Comparison of ENCODE assay signal across 1 cellular context in genomic region chr12:122423258-122424165, GRCh38.
A peak's percentile ranks its signal among the peaks of the same experiment; 100 is the strongest.
TF ChIP-seq lines count a peak whose summit lies in the region.

No MANE protein-coding gene starts in this region.

TF ChIP-seq in GM12878, 131 proteins besides CTCF, POLR2A, EP300 and RAD21 (continued from another document):
- TF ChIP-seq, protein P1, sequence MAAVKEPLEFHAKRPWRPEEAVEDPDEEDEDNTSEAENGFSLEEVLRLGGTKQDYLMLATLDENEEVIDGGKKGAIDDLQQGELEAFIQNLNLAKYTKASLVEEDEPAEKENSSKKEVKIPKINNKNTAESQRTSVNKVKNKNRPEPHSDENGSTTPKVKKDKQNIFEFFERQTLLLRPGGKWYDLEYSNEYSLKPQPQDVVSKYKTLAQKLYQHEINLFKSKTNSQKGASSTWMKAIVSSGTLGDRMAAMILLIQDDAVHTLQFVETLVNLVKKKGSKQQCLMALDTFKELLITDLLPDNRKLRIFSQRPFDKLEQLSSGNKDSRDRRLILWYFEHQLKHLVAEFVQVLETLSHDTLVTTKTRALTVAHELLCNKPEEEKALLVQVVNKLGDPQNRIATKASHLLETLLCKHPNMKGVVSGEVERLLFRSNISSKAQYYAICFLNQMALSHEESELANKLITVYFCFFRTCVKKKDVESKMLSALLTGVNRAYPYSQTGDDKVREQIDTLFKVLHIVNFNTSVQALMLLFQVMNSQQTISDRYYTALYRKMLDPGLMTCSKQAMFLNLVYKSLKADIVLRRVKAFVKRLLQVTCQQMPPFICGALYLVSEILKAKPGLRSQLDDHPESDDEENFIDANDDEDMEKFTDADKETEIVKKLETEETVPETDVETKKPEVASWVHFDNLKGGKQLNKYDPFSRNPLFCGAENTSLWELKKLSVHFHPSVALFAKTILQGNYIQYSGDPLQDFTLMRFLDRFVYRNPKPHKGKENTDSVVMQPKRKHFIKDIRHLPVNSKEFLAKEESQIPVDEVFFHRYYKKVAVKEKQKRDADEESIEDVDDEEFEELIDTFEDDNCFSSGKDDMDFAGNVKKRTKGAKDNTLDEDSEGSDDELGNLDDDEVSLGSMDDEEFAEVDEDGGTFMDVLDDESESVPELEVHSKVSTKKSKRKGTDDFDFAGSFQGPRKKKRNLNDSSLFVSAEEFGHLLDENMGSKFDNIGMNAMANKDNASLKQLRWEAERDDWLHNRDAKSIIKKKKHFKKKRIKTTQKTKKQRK (IDR thresholded peaks at IDR 0.05; ENCODE audit: low read depth, low read length): no peak
- TF ChIP-seq TCF12 (IDR thresholded peaks at IDR 0.05; ENCODE audit: low read depth, low read length) (no peak), PML (IDR thresholded peaks at IDR 0.05; ENCODE audit: low read length) (no peak), NR2F1 (conservative IDR thresholded peaks at IDR 0.05) (peak; percentile 76; the same call in 1 of the 2 replicates), STAT1 (conservative IDR thresholded peaks at IDR 0.05) (no peak), ATF2 (IDR thresholded peaks at IDR 0.05; ENCODE audit: low read length) (no peak), RB1 (IDR thresholded peaks at IDR 0.05; ENCODE audit: borderline replicate concordance) (no peak), SMAD5 (IDR thresholded peaks at IDR 0.05; ENCODE audit: low read depth) (peak; percentile 69; the same call in 1 of the 2 replicates), KLF5 (IDR thresholded peaks at IDR 0.05; ENCODE audit: partially characterized antibody) (no peak), TBL1XR1 (IDR thresholded peaks at IDR 0.05; ENCODE audit: low read depth, low read length) (no peak), HCFC1 (IDR thresholded peaks at IDR 0.05; ENCODE audit: low read length) (no peak), IKZF2 (IDR thresholded peaks at IDR 0.05) (0 out of 4 replicates have a peak, but pooled peaks of 1 of the 2 experiments have one; percentile 32), ELK1 (IDR thresholded peaks at IDR 0.05; ENCODE audit: low read depth, low read length) (no peak), ZNF622 (IDR thresholded peaks at IDR 0.05) (no peak), RELB (IDR thresholded peaks at IDR 0.05; ENCODE audit: low read depth) (no peak; the same call in 1 of the 2 replicates), ASH2L (IDR thresholded peaks at IDR 0.05; ENCODE audit: borderline replicate concordance, low read depth) (no peak), PAX8 (IDR thresholded peaks at IDR 0.05) (no peak)
- TF ChIP-seq, protein P2, sequence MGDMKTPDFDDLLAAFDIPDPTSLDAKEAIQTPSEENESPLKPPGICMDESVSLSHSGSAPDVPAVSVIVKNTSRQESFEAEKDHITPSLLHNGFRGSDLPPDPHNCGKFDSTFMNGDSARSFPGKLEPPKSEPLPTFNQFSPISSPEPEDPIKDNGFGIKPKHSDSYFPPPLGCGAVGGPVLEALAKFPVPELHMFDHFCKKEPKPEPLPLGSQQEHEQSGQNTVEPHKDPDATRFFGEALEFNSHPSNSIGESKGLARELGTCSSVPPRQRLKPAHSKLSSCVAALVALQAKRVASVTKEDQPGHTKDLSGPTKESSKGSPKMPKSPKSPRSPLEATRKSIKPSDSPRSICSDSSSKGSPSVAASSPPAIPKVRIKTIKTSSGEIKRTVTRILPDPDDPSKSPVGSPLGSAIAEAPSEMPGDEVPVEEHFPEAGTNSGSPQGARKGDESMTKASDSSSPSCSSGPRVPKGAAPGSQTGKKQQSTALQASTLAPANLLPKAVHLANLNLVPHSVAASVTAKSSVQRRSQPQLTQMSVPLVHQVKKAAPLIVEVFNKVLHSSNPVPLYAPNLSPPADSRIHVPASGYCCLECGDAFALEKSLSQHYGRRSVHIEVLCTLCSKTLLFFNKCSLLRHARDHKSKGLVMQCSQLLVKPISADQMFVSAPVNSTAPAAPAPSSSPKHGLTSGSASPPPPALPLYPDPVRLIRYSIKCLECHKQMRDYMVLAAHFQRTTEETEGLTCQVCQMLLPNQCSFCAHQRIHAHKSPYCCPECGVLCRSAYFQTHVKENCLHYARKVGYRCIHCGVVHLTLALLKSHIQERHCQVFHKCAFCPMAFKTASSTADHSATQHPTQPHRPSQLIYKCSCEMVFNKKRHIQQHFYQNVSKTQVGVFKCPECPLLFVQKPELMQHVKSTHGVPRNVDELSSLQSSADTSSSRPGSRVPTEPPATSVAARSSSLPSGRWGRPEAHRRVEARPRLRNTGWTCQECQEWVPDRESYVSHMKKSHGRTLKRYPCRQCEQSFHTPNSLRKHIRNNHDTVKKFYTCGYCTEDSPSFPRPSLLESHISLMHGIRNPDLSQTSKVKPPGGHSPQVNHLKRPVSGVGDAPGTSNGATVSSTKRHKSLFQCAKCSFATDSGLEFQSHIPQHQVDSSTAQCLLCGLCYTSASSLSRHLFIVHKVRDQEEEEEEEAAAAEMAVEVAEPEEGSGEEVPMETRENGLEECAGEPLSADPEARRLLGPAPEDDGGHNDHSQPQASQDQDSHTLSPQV (IDR thresholded peaks at IDR 0.05): no peak
